ENCODE assay signal across 20 cellular contexts in genomic region chr16:68379472-68380347, GRCh38.
DNase-seq lines count a peak whose midpoint lies in the region; ATAC-seq, FAIRE-seq and TF ChIP-seq lines count a peak whose summit lies in the region.
"Had no signal": no experiment of that assay in that cellular context is flagged by ENCODE, and none has a peak within 500 bp of the region (broad histone marks: within the 10 kb centered on the region; RNA-seq: fewer than 3 reads in every experiment).

No MANE protein-coding gene starts in this region.

- POLR2A ChIA-PET in K562 (lab: Yijun Ruan, JAX), result interaction anchor here (0.5 to 1.7 kb wide), 2 partner anchors 17 to 18 kb away, joined by 3 to 4 read pairs; no protein-coding TSS in a partner anchor
- POLR2A ChIA-PET in GM10248 (lab: Yijun Ruan, JAX), result no interaction called here

- H3K27me3 ChIP-seq in K562 (ENCODE audit: control insufficient read depth in 2 of 2, insufficient read depth in 2 of 2, low read length in 2 of 2) (peaks cover 12% of the 10 kb centered on the region in 2 experiments; a peak in 4 of 5 replicates), osteoblast (ENCODE audit: insufficient read depth, low read length) (peaks cover 7% of the 10 kb centered on the region)
- H3K27me3 ChIP-seq: ascending aorta, colonic mucosa, hepatocyte, Peyer's patch had no signal

- H3K27me3 Mint-ChIP-seq in activated CD8-positive, alpha-beta memory T cell treated with anti-CD3 and anti-CD28 coated beads, Interleukin-2, amount 10 ng/mL, durations not matched to agents 7 days and 5 days, result peaks cover 22% of the 10 kb centered on the region

- no peak for FAIRE-seq in K562 (lab: Jason Lieb, UNC)
- FAIRE-seq: islet of Langerhans had no signal

- no peak overlapping the region for H3K27ac ChIP-seq in K562 (ENCODE audit: extremely low read depth, low read depth, low read length)
- no peak overlapping the region for H3K27ac ChIP-seq in osteoblast (ENCODE audit: low read depth, low read length)
- H3K27ac ChIP-seq: ascending aorta, colonic mucosa, hepatocyte had no signal

- H4K20me1 ChIP-seq in K562 (replicated peaks; ENCODE audit: control insufficient read depth, insufficient read depth, low read length) (no peaks in the 10 kb centered on the region), osteoblast (ENCODE audit: insufficient read depth, low read length) (no peaks in the 10 kb centered on the region)

- in situ Hi-C loops in K562 (cut with MboI), result no loop called here

- H3K9me3 ChIP-seq in K562 (replicated peaks; ENCODE audit: control insufficient read depth, insufficient read depth, low read depth, low read length) (no peaks in the 10 kb centered on the region), osteoblast (ENCODE audit: low read depth, low read length) (no peaks in the 10 kb centered on the region)
- H3K9me3 ChIP-seq: ascending aorta, colonic mucosa, Peyer's patch had no signal

- intact Hi-C loops in K562 (cut with micrococcal nuclease), result no loop called here

- no peak for TF ChIP-seq EP300 in K562 (IDR thresholded peaks at IDR 0.05; ENCODE audit: low read length)

- peak overlapping the region in 1 of 2 experiments; percentile 49; a peak in 1 of 4 replicates for H3K9ac ChIP-seq in K562 (ENCODE audit: insufficient read depth in 1 of 2, low read depth in 2 of 2, low read length in 2 of 2)

- TF ChIP-seq CTCF in K562 (IDR thresholded peaks at IDR 0.05 in 2 of 3, conservative IDR thresholded peaks at IDR 0.05 in 1 of 3; ENCODE audit: insufficient read depth in 2 of 3, low read depth in 1 of 3, low read length in 3 of 3) (no peak), osteoblast (IDR thresholded peaks at IDR 0.05; ENCODE audit: extremely low read depth, low read depth, low read length) (no peak), GM10248 (IDR thresholded peaks at IDR 0.05; ENCODE audit: control extremely low read depth, extremely low read depth, low read depth, missing control alignments) (no peak)

- 35% methylated on average over 18 of the region's 18 CpGs for WGBS in K562 (ENCODE audit: insufficient coverage, low coverage, missing lambda C conversion rate)

- H3K36me3 ChIP-seq in K562 (ENCODE audit: control insufficient read depth, insufficient read depth, low read length) (no peaks in the 10 kb centered on the region), osteoblast (ENCODE audit: insufficient read depth, low read length) (no peaks in the 10 kb centered on the region)
- H3K36me3 ChIP-seq: ascending aorta, colonic mucosa had no signal

- H3K9me1 ChIP-seq in K562 (ENCODE audit: control insufficient read depth, insufficient read depth, low read length), result peaks cover under 1% of the 10 kb centered on the region

- no peak for TF ChIP-seq POLR2A in K562 (conservative IDR thresholded peaks at IDR 0.05)

- 0 out of 2 replicates have a peak overlapping the region, but pooled peaks have one; percentile 25 for H3K4me2 ChIP-seq in K562 (ENCODE audit: insufficient read depth, low read length)
- H3K4me2 ChIP-seq in osteoblast (ENCODE audit: insufficient read depth, low read length), result no peak overlapping the region
- H3K4me2 ChIP-seq: hepatocyte had no signal

- CTCF ChIA-PET in activated CD8-positive, alpha-beta memory T cell treated with anti-CD3 and anti-CD28 coated beads, Interleukin-2, amount 10 ng/mL, durations not matched to agents 7 days and 5 days (lab: Charles Lee), result interaction anchor here (0.6 kb wide), 1 partner anchor 231 kb away, joined by 3 read pairs; no protein-coding TSS in a partner anchor
- CTCF ChIA-PET in K562 (lab: Yijun Ruan, JAX; ENCODE audit: low intra/inter-chr PET ratio), result no interaction called here
- CTCF ChIA-PET in GM10248 (lab: Yijun Ruan, JAX), result interaction anchor here (1.2 kb wide), 1 partner anchor 10 kb away, joined by 3 read pairs; no protein-coding TSS in a partner anchor

- no peak overlapping the region for H3K27ac Mint-ChIP-seq in activated CD8-positive, alpha-beta memory T cell treated with anti-CD3 and anti-CD28 coated beads, Interleukin-2, amount 10 ng/mL, durations not matched to agents 7 days and 5 days
- H3K27ac Mint-ChIP-seq: progenitor cell of endocrine pancreas had no signal

- DNase-seq in activated CD8-positive, alpha-beta memory T cell treated with anti-CD3 and anti-CD28 coated beads, Interleukin-2, amount 10 ng/mL, durations not matched to agents 7 days and 5 days, result no peak
- no peak for DNase-seq in activated CD8-positive, alpha-beta memory T cell treated with anti-CD3 and anti-CD28 coated beads, Interleukin-2, amount 50 U/mL, for 4 hours
- DNase-seq in Jurkat, Clone E6-1 (ENCODE audit: low read depth, low spot score), result peak; percentile 95
- DNase-seq in K562 (ENCODE audit: extremely low read depth in 1 of 4, low spot score in 3 of 4) (peak in 2 of 4 experiments; percentile 38 to 43), osteoblast (ENCODE audit: insufficient read length, low spot score, missing footprints) (peak; percentile 69), GM10248 (ENCODE audit: extremely low spot score) (no peak), DMS153 treated with DMSO at 0.1 percent for 48 hours (lab: John Stamatoyannopoulos, UW; ENCODE audit: unreplicated experiment) (no peak)
- DNase-seq in stimulated activated naive CD4-positive, alpha-beta T cell treated with Interleukin-2 at 50 U/mL for 16 hours (lab: John Stamatoyannopoulos, UW), result no peak
- DNase-seq: activated gamma-delta T cell treated with Interleukin-2 at 50 U/mL for 16 hours; colonic mucosa; mammary epithelial cell; NCI-H1417 treated with DMSO at 0.1 percent for 48 hours; NCI-H82; Peyer's patch; stimulated activated CD4-positive, alpha-beta T cell treated with anti-CD3 and anti-CD28 coated beads, Interleukin-4, amount 100 ng/mL, for 1 hour had no signal

- no peak overlapping the region for H3K4me3 Mint-ChIP-seq in activated CD8-positive, alpha-beta memory T cell treated with anti-CD3 and anti-CD28 coated beads, Interleukin-2, amount 10 ng/mL, durations not matched to agents 7 days and 5 days

- H3K79me2 ChIP-seq in K562 (ENCODE audit: control insufficient read depth, insufficient read depth, low read length) (no peaks in the 10 kb centered on the region), osteoblast (ENCODE audit: insufficient read depth, low read length) (no peaks in the 10 kb centered on the region)
- H3K79me2 ChIP-seq: hepatocyte had no signal

- no TSS peak for BruUV-seq in K562 (replicated peaks; lab: Mats Ljungman, UMichigan)

- H2AFZ ChIP-seq in K562 (ENCODE audit: low read depth, low read length) (no peak overlapping the region), osteoblast (ENCODE audit: low read length) (no peak overlapping the region)
- H2AFZ ChIP-seq: hepatocyte had no signal

- peaks cover 14% of the 10 kb centered on the region for H3K4me1 Mint-ChIP-seq in activated CD8-positive, alpha-beta memory T cell treated with anti-CD3 and anti-CD28 coated beads, Interleukin-2, amount 10 ng/mL, durations not matched to agents 7 days and 5 days

- no peak for TF ChIP-seq RAD21 in K562 (CRISPR knock-in tag; conservative IDR thresholded peaks at IDR 0.05 in 1 of 2, IDR thresholded peaks at IDR 0.05 in 1 of 2)

- H3K9me3 Mint-ChIP-seq in activated CD8-positive, alpha-beta memory T cell treated with anti-CD3 and anti-CD28 coated beads, Interleukin-2, amount 10 ng/mL, durations not matched to agents 7 days and 5 days (ENCODE audit: low read depth), result no peaks in the 10 kb centered on the region

- no peak overlapping the region for H3K4me3 ChIP-seq in Jurkat, Clone E6-1 (ENCODE audit: low read length)
- H3K4me3 ChIP-seq in K562, result no peak overlapping the region
- H3K4me3 ChIP-seq in osteoblast (ENCODE audit: insufficient read depth, low read length), result no peak overlapping the region
- H3K4me3 ChIP-seq: ascending aorta, colonic mucosa, hepatocyte, Peyer's patch, skin epidermis had no signal

- ATAC-seq in activated CD8-positive, alpha-beta memory T cell treated with anti-CD3 and anti-CD28 coated beads, Interleukin-2, amount 10 ng/mL, durations not matched to agents 7 days and 5 days, result peak; percentile 46
- peak; percentile 43 for ATAC-seq in K562

- H3K4me1 ChIP-seq in K562 (replicated peaks in 1 of 2; ENCODE audit: control insufficient read depth in 2 of 2, insufficient read depth in 2 of 2, low read length in 2 of 2) (peaks cover 20 to 21% of the 10 kb centered on the region in 2 experiments), osteoblast (ENCODE audit: insufficient read depth, low read length) (no peaks in the 10 kb centered on the region)
- H3K4me1 ChIP-seq: ascending aorta had no signal

- H3K36me3 Mint-ChIP-seq in activated CD8-positive, alpha-beta memory T cell treated with anti-CD3 and anti-CD28 coated beads, Interleukin-2, amount 10 ng/mL, durations not matched to agents 7 days and 5 days, result no peaks in the 10 kb centered on the region

TF ChIP-seq in K562, 482 proteins besides CTCF, POLR2A, EP300 and RAD21 (continues in another document):
- TF ChIP-seq CHCHD3 (CRISPR knock-in tag; IDR thresholded peaks at IDR 0.05) (no peak), ZBTB11 (CRISPR knock-in tag; IDR thresholded peaks at IDR 0.05) (no peak), HMG20A (CRISPR knock-in tag; conservative IDR thresholded peaks at IDR 0.05) (no peak), ZFX (CRISPR knock-in tag; IDR thresholded peaks at IDR 0.05) (no peak), ZNF408 (CRISPR knock-in tag; IDR thresholded peaks at IDR 0.05; ENCODE audit: low read depth) (no peak), ZNF282 (CRISPR knock-in tag; IDR thresholded peaks at IDR 0.05) (no peak), CREM (IDR thresholded peaks at IDR 0.05; ENCODE audit: low read depth) (peak; percentile 37; the same call in 1 of the 2 replicates), ZNF232 (CRISPR knock-in tag; IDR thresholded peaks at IDR 0.05) (no peak)

Comparison
In these comparisons a context has a peak if more than half of its experiments do, and no peak if none do; other contexts are left out.
1. DNase-seq: peak in Jurkat, Clone E6-1 (single experiment) and osteoblast (single experiment); none in activated CD8-positive, alpha-beta memory T cell treated with anti-CD3 and anti-CD28 coated beads, Interleukin-2, amount 10 ng/mL, durations not matched to agents 7 days and 5 days (single experiment), activated CD8-positive, alpha-beta memory T cell treated with anti-CD3 and anti-CD28 coated beads, Interleukin-2, amount 50 U/mL, for 4 hours (single experiment), GM10248 (single experiment), stimulated activated naive CD4-positive, alpha-beta T cell treated with Interleukin-2 at 50 U/mL for 16 hours (single experiment) and DMS153 treated with DMSO at 0.1 percent for 48 hours (single experiment).